9 cellular contexts compared by ENCODE assay signal in the genomic region with DNA sequence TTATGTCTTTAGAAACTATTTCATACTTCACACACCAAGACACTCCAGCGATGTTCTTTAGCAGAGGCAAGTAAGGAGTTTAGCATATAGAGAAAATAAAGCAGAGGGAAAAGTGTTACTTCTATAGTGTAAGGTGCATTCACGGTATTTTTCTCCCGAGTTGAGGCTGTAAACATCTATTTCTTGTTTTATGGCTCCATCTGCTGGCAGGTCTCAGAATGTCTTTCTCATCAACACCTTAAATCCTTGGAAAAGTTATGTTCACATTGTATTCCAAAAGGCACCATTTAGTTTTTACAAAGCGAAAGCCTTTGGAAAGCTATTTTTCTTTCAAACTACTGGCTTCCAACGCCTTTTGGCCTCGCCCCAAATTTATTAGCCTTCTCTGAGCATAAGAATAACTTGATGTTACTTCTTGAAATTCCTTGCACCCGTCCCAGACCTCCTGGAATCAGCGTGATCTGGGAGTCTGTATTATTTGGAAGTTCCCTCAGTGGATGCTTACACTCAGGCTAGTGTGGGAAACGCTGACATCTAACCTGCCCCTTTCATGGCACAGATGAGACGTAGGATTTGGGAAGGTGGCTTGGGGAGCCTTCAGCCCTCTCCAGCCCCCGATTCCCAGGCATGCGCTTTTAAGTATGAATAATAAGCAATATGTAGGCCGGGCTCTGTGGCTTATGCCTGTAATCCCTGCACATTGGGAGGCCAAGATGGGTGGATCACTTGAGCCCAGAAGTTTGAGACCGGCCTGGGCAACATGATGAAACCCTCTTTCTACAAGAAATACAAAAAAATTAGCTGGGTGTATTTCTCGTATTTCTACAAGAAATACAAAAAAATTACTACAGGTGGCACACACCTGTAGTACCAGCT. TPM values are rescaled to one million over a fixed set of nuclear protein-coding genes. Genes with fewer than 3 reads are reported as not detected.
A peak's percentile ranks its signal among the peaks of the same experiment; 100 is the strongest.
DNase-seq lines count a peak whose midpoint lies in the region; ATAC-seq and TF ChIP-seq lines count a peak whose summit lies in the region.
"Had no signal": no experiment of that assay in that cellular context is flagged by ENCODE, and none has a peak within 500 bp of the region (broad histone marks: within the 10 kb centered on the region; RNA-seq: fewer than 3 reads in every experiment).

No MANE protein-coding gene starts in this region.

- no peaks in the 10 kb centered on the region for H4K20me1 ChIP-seq in GM23248 (ENCODE audit: insufficient read depth)

- H3K9me2 ChIP-seq in GM23248 (ENCODE audit: insufficient read depth): no peaks in the 10 kb centered on the region

- H3K4me3 ChIP-seq in GM23248: no peak overlapping the region
- H3K4me3 ChIP-seq in body of pancreas: no peak overlapping the region
- H3K4me3 ChIP-seq in uterus: no peak overlapping the region

- TF ChIP-seq CTCF in body of pancreas (IDR thresholded peaks at IDR 0.05) (peak in 6 of 7 experiments; percentile 51 to 81 (median 72)), uterus (IDR thresholded peaks at IDR 0.05) (peak; percentile 45 to 85 (median 73))

- H3K4me1 ChIP-seq in GM23248 (ENCODE audit: insufficient read depth) (no peaks in the 10 kb centered on the region), body of pancreas (no peaks in the 10 kb centered on the region), uterus (peaks cover 0 to 7% of the 10 kb centered on the region in 2 donors)

- no peak overlapping the region for H2AFZ ChIP-seq in GM23248

- H3K27me3 ChIP-seq in GM23248 (replicated peaks; ENCODE audit: insufficient read depth): no peaks in the 10 kb centered on the region; the same call in 1 of the 2 replicates
- H3K27me3 ChIP-seq in body of pancreas: no peaks in the 10 kb centered on the region
- H3K27me3 ChIP-seq in uterus: peaks cover 0 to 10% of the 10 kb centered on the region in 2 donors

- H3K36me3 ChIP-seq in GM23248 (ENCODE audit: low read depth): no peaks in the 10 kb centered on the region
- H3K36me3 ChIP-seq in body of pancreas (replicated peaks in 1 of 2; ENCODE audit: insufficient read depth in 1 of 2, low read depth in 2 of 2): no peaks in the 10 kb centered on the region
- no peaks in the 10 kb centered on the region for H3K36me3 ChIP-seq in uterus

- H3K9ac ChIP-seq in GM23248: no peak overlapping the region

- H3K79me2 ChIP-seq in GM23248 (ENCODE audit: insufficient read depth): no peaks in the 10 kb centered on the region

- in situ Hi-C loops in Caki2 (cut with HindIII; ENCODE audit: low pct_unique_long_range_greater_than_20kb, low sequenced_read_pairs) (no loop called here), GM23248 (cut with MboI) (loop anchor here (10.0 kb wide), 1 partner anchor 291 kb away; no protein-coding TSS in a partner anchor)

- H3K27ac ChIP-seq in GM23248: no peak overlapping the region
- H3K27ac ChIP-seq in body of pancreas: no peak overlapping the region
- H3K27ac ChIP-seq in uterus: no peak overlapping the region

- ATAC-seq in body of pancreas (peak; percentile 60), left colon (peak; percentile 56), GM19397 (IDR thresholded peaks at IDR 0.05; ENCODE audit: unreplicated experiment) (no peak), HG03095 (IDR thresholded peaks at IDR 0.05; ENCODE audit: unreplicated experiment) (no peak)

- TF ChIP-seq POLR2A in body of pancreas (IDR thresholded peaks at IDR 0.05) (no peak), uterus (IDR thresholded peaks at IDR 0.05) (no peak)

- intact Hi-C loops in body of pancreas (cut with DNase I) (loop anchor here (5.0 kb wide), 1 partner anchor 288 kb away; no protein-coding TSS in a partner anchor), left colon (cut with DNase I, micrococcal nuclease) (loop anchor here in 1 of 2 donors (10.0 kb wide), 1 partner anchor 291 kb away; no protein-coding TSS in a partner anchor), uterus (cut with DNase I; ENCODE audit: low total_unique reads) (loop anchor here (10.0 kb wide), 1 partner anchor 291 kb away; no protein-coding TSS in a partner anchor)

- H3K4me2 ChIP-seq in GM23248 (ENCODE audit: unreplicated experiment): no peak overlapping the region

- WGBS in GM23248 (ENCODE audit: low coverage in 1 of 2, low lambda C conversion rate in 2 of 2, missing lambda C conversion rate in 2 of 2), 2 experiments: 33 to 39% methylated on average over 15 of the region's 15 CpGs
- 42 to 45% methylated on average over 15 of the region's 15 CpGs for WGBS in body of pancreas, 2 donors

- peak; percentile 33 for DNase-seq in Caki2 (ENCODE audit: low read depth)
- peak; percentile 64 for DNase-seq in GM23248
- DNase-seq in NCI-H345 (lab: John Stamatoyannopoulos, UW): peak; percentile 74
- DNase-seq in body of pancreas: peak; percentile 59 to 69 (median 64)
- peak in 1 of 2 donors; percentile 45 for DNase-seq in left colon
- peak in 1 of 2 donors; percentile 26 for DNase-seq in uterus

- H3F3A ChIP-seq in GM23248 (ENCODE audit: insufficient read depth): no peaks in the 10 kb centered on the region

- H3K9me3 ChIP-seq in GM23248 (ENCODE audit: low read depth): no peaks in the 10 kb centered on the region
- H3K9me3 ChIP-seq in body of pancreas: no peaks in the 10 kb centered on the region
- no peaks in the 10 kb centered on the region for H3K9me3 ChIP-seq in uterus

RNA-seq across cellular contexts. Expression of a gene that starts 1.9 kb away (rescaled TPM):
- not detected in 2 replicates for total RNA-seq in Caki2 (2014; rRNA removed; shearing (Covaris generic); ENCODE audit: low replicate concordance)
- not detected in 2 replicates for total RNA-seq in GM23248 (2014; rRNA removed; shearing (Covaris generic))
- not detected in 2 replicates for polyA plus RNA-seq in GM23248 (2016; fragmentation: Nextera tagmentation; extraction: Ambion mirVana)
- total RNA-seq in body of pancreas (not detected), left colon (under 1 TPM in 1 of 2 donors, not detected in 1; 0.31 TPM), uterus (under 1 TPM in 1 of 4 donors, not detected in 3; 0.62 TPM)
- total RNA-seq: skeletal muscle tissue had no signal

Comparison
In these comparisons a context has a peak if more than half of its experiments do, and no peak if none do; other contexts are left out.
1. ATAC-seq: peak in body of pancreas (single experiment) and left colon (single experiment); none in GM19397 (single experiment) and HG03095 (single experiment).